ENCODE assay signal across 11 cellular contexts in the genomic region with DNA sequence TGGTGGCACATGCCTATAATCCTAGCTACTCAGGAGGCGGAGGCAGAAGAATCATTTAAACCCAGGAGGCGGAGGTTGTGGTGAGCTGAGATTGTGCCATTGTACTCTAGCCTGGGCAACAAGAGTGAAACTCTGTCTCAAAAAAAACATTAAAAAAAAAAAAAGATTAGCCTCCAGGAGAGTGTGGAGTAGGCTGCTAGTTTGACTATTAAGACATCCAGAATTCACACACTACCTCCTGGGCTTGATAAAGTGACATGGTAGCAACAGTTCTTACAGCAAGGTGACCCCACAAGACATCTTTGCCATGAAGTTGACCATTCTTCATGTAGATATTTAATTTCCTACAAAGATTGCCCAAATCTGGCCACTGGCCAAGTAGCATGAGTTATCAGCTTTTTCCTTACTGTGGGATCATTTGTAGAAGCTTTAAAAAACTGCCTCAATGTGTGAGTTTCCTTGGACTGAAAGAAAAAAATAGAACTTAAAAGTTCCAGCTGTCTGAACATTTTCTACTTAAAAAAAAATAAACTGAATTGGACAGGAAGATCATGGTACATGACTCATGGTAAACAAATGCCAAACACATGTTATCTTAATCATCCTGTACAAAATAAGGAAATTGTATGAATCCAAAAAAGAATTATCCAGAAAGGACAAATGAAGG. TPM values are rescaled to one million over a fixed set of nuclear protein-coding genes. Genes with fewer than 3 reads are reported as not detected.
DNase-seq lines count a peak whose midpoint lies in the region; ATAC-seq and TF ChIP-seq lines count a peak whose summit lies in the region.
"Had no signal": no experiment of that assay in that cellular context is flagged by ENCODE, and none has a peak within 500 bp of the region (broad histone marks: within the 10 kb centered on the region; RNA-seq: fewer than 3 reads in every experiment).

No MANE protein-coding gene starts in this region.

- 96 to 97% methylated on average over 2 of the region's 2 CpGs for WGBS in upper lobe of left lung, 2 donors

- no peaks in the 10 kb centered on the region for H3K27me3 ChIP-seq in brain microvascular endothelial cell (replicated peaks)
- H3K27me3 ChIP-seq in upper lobe of left lung, result no peaks in the 10 kb centered on the region

- peaks cover 0 to 5% (median 2%) of the 10 kb centered on the region in 4 donors for H3K4me1 ChIP-seq in upper lobe of left lung

- peak in 1 of 2 donors; percentile 65 for ATAC-seq in upper lobe of left lung (ENCODE audit: low FRiP score in 2 of 2)

- in situ Hi-C loops in brain microvascular endothelial cell (cut with HindIII; ENCODE audit: low pct_ligation_motif_present, low sequenced_read_pairs), result no loop called here

- H3K27ac ChIP-seq in brain microvascular endothelial cell, result peak overlapping the region; percentile 4
- peak overlapping the region in 3 of 4 donors; percentile 1 to 32 (median 29) for H3K27ac ChIP-seq in upper lobe of left lung
- H3K27ac ChIP-seq: 22Rv1 had no signal

- peak; percentile 6 for DNase-seq in DMS 273 (lab: John Stamatoyannopoulos, UW; ENCODE audit: unreplicated experiment)
- DNase-seq in DMS 273 treated with DMSO at 0.1 percent for 48 hours (lab: John Stamatoyannopoulos, UW), result no peak
- peak; percentile 52 for DNase-seq in brain microvascular endothelial cell
- DNase-seq in inferior parietal cortex (ENCODE audit: extremely low spot score), result peak; percentile 44
- DNase-seq in upper lobe of left lung, result no peak
- DNase-seq in middle frontal gyrus (ENCODE audit: extremely low spot score, low spot score), result no peak
- DNase-seq in NCI-H146 treated with DMSO at 0.1 percent for 48 hours (lab: John Stamatoyannopoulos, UW; ENCODE audit: unreplicated experiment), result no peak
- no peak for DNase-seq in NCI-H2227 (lab: John Stamatoyannopoulos, UW; ENCODE audit: unreplicated experiment)
- DNase-seq: activated CD4-positive, alpha-beta T cell treated with anti-CD3 and anti-CD28 coated beads for 48 hours; cerebellar nuclear complex had no signal

- TF ChIP-seq CTCF in brain microvascular endothelial cell (IDR thresholded peaks at IDR 0.05; ENCODE audit: low read depth, low read length, missing control alignments) (no peak), upper lobe of left lung (IDR thresholded peaks at IDR 0.05) (no peak)

- H3K9me3 ChIP-seq in upper lobe of left lung, result no peaks in the 10 kb centered on the region

- no peak for TF ChIP-seq POLR2A in upper lobe of left lung (IDR thresholded peaks at IDR 0.05)

- TF ChIP-seq EP300 in upper lobe of left lung (IDR thresholded peaks at IDR 0.05), result no peak

- H3K36me3 ChIP-seq in brain microvascular endothelial cell (replicated peaks) (no peaks in the 10 kb centered on the region), upper lobe of left lung (no peaks in the 10 kb centered on the region)

- H3K4me3 ChIP-seq in brain microvascular endothelial cell (ENCODE audit: low read depth, low read length) (no peak overlapping the region), upper lobe of left lung (no peak overlapping the region)

RNA-seq across cellular contexts. Expression of gene SPRY1, which starts 35.3 kb away (rescaled TPM):
- total RNA-seq in upper lobe of left lung, result 100 to 1,000 TPM in 2 of 6 donors, 10 to 100 TPM in 4; 56.7 to 149 (median 97.4) TPM

Comparison
In these comparisons a context has a peak if more than half of its experiments do, and no peak if none do; other contexts are left out.
1. DNase-seq: peak in DMS 273 (single experiment), brain microvascular endothelial cell (single experiment) and inferior parietal cortex (single experiment); none in DMS 273 treated with DMSO at 0.1 percent for 48 hours (single experiment), upper lobe of left lung (0 of 2), middle frontal gyrus (single experiment), NCI-H146 treated with DMSO at 0.1 percent for 48 hours (single experiment) and NCI-H2227 (single experiment).